1 cellular context compared by ENCODE assay signal in genomic region chr9:134187110-134187531, GRCh38.
TF ChIP-seq lines count a peak whose summit lies in the region.

No MANE protein-coding gene starts in this region.

TF ChIP-seq in K562, 482 proteins besides CTCF, POLR2A, EP300 and RAD21 (continued from another document):
- TF ChIP-seq, protein P1, sequence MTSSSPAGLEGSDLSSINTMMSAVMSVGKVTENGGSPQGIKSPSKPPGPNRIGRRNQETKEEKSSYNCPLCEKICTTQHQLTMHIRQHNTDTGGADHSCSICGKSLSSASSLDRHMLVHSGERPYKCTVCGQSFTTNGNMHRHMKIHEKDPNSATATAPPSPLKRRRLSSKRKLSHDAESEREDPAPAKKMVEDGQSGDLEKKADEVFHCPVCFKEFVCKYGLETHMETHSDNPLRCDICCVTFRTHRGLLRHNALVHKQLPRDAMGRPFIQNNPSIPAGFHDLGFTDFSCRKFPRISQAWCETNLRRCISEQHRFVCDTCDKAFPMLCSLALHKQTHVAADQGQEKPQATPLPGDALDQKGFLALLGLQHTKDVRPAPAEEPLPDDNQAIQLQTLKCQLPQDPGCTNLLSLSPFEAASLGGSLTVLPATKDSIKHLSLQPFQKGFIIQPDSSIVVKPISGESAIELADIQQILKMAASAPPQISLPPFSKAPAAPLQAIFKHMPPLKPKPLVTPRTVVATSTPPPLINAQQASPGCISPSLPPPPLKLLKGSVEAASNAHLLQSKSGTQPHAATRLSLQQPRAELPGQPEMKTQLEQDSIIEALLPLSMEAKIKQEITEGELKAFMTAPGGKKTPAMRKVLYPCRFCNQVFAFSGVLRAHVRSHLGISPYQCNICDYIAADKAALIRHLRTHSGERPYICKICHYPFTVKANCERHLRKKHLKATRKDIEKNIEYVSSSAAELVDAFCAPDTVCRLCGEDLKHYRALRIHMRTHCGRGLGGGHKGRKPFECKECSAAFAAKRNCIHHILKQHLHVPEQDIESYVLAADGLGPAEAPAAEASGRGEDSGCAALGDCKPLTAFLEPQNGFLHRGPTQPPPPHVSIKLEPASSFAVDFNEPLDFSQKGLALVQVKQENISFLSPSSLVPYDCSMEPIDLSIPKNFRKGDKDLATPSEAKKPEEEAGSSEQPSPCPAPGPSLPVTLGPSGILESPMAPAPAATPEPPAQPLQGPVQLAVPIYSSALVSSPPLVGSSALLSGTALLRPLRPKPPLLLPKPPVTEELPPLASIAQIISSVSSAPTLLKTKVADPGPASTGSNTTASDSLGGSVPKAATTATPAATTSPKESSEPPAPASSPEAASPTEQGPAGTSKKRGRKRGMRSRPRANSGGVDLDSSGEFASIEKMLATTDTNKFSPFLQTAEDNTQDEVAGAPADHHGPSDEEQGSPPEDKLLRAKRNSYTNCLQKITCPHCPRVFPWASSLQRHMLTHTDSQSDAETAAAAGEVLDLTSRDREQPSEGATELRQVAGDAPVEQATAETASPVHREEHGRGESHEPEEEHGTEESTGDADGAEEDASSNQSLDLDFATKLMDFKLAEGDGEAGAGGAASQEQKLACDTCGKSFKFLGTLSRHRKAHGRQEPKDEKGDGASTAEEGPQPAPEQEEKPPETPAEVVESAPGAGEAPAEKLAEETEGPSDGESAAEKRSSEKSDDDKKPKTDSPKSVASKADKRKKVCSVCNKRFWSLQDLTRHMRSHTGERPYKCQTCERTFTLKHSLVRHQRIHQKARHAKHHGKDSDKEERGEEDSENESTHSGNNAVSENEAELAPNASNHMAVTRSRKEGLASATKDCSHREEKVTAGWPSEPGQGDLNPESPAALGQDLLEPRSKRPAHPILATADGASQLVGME (CRISPR knock-in tag; IDR thresholded peaks at IDR 0.05) = no peak
- no peak for TF ChIP-seq TFAP4 (CRISPR knock-in tag; IDR thresholded peaks at IDR 0.05; ENCODE audit: borderline replicate concordance)
- no peak for TF ChIP-seq KAT2B (IDR thresholded peaks at IDR 0.05; ENCODE audit: low read depth, low read length)
- no peak for TF ChIP-seq SIX5 (IDR thresholded peaks at IDR 0.05; ENCODE audit: borderline replicate concordance in 1 of 2, insufficient read depth in 1 of 2, low read depth in 1 of 2, low read length in 2 of 2)
- no peak for TF ChIP-seq ZNF561 (CRISPR knock-in tag; conservative IDR thresholded peaks at IDR 0.05)
- TF ChIP-seq NFXL1 (CRISPR knock-in tag; IDR thresholded peaks at IDR 0.05) = no peak
- TF ChIP-seq SAFB (IDR thresholded peaks at IDR 0.05; ENCODE audit: borderline replicate concordance, low read depth, low read length) = no peak
- no peak for TF ChIP-seq ZNF277 (CRISPR knock-in tag; IDR thresholded peaks at IDR 0.05; ENCODE audit: borderline replicate concordance)
- no peak for TF ChIP-seq DACH1 (IDR thresholded peaks at IDR 0.05; ENCODE audit: partially characterized antibody)
- TF ChIP-seq, protein P2, sequence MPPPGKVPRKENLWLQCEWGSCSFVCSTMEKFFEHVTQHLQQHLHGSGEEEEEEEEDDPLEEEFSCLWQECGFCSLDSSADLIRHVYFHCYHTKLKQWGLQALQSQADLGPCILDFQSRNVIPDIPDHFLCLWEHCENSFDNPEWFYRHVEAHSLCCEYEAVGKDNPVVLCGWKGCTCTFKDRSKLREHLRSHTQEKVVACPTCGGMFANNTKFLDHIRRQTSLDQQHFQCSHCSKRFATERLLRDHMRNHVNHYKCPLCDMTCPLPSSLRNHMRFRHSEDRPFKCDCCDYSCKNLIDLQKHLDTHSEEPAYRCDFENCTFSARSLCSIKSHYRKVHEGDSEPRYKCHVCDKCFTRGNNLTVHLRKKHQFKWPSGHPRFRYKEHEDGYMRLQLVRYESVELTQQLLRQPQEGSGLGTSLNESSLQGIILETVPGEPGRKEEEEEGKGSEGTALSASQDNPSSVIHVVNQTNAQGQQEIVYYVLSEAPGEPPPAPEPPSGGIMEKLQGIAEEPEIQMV (tag; conservative IDR thresholded peaks at IDR 0.05; ENCODE audit: low read depth) = 0 out of 2 replicates have a peak, but pooled peaks have one; percentile 12
- TF ChIP-seq, protein P3, sequence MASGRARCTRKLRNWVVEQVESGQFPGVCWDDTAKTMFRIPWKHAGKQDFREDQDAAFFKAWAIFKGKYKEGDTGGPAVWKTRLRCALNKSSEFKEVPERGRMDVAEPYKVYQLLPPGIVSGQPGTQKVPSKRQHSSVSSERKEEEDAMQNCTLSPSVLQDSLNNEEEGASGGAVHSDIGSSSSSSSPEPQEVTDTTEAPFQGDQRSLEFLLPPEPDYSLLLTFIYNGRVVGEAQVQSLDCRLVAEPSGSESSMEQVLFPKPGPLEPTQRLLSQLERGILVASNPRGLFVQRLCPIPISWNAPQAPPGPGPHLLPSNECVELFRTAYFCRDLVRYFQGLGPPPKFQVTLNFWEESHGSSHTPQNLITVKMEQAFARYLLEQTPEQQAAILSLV (tag; IDR thresholded peaks at IDR 0.05) = no peak
- TF ChIP-seq ZNF644 (tag; IDR thresholded peaks at IDR 0.05; ENCODE audit: low read depth) = no peak
